Comparison of ENCODE assay signal across 1 cellular context in the genomic region with DNA sequence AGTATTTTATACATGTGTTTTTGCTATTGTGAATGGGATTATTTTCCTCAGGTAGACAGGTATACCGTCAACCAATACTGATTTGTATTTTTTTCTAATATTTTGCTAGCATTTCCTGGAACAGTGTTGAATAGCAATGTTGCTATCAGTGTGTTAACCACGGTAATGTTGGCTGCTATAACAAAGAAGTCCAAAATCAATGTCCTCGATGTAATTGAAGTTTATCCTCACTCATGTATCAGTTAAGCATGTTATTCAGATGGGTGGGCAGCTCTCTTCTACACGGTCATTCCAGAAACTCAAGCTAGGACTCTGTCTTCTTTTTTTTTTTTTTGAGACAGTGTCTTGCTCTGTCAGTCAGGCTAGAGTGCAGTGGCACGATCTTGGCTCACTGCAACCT.
TF ChIP-seq lines count a peak whose summit lies in the region.

No MANE protein-coding gene starts in this region.

TF ChIP-seq in HepG2, 621 proteins besides CTCF, POLR2A, EP300 and RAD21:
- TF ChIP-seq ZNF12 (CRISPR knock-in tag; IDR thresholded peaks at IDR 0.05) (peak; percentile 93), FOXA1 (IDR thresholded peaks at IDR 0.05) (no peak), FOXA1 (CRISPR knock-in tag; IDR thresholded peaks at IDR 0.05) (no peak)
